9 cellular contexts compared by ENCODE assay signal in the genomic region with DNA sequence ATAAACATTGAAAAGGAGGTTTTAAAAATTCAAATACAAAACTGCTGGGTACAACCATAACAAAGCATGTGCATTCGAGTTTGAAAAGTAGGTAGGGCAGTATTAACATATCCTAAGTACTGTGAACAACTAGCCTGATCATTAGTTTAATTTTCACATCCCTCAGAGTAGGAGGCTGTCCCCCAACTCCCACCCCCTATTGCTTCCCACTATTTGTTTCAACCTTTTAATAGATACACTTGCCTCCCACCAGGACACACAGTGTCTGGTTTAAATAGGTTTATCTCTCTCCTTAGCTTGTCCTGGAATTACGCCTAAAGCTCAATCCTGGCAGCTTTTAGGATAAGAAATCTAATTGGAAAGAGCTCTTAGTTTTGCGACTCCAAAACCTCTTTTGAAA. TPM values are rescaled to one million over a fixed set of nuclear protein-coding genes. Genes with fewer than 3 reads are reported as not detected.
DNase-seq lines count a peak whose midpoint lies in the region; ATAC-seq and TF ChIP-seq lines count a peak whose summit lies in the region.
"Had no signal": no experiment of that assay in that cellular context is flagged by ENCODE, and none has a peak within 500 bp of the region (broad histone marks: within the 10 kb centered on the region; RNA-seq: fewer than 3 reads in every experiment).

No MANE protein-coding gene starts in this region.

- H3K27ac ChIP-seq in esophagus squamous epithelium = no peak overlapping the region

- no peak overlapping the region for H3K27ac Mint-ChIP-seq in progenitor cell of endocrine pancreas

- peak overlapping the region; percentile 97; the same call in 1 of the 2 replicates for H3K4me3 ChIP-seq in GM08714 (ENCODE audit: low read length)
- H3K4me3 ChIP-seq in esophagus squamous epithelium = peak overlapping the region in 3 of 4 donors; percentile 91 to 93 (median 91)

- H3K9me3 Mint-ChIP-seq in progenitor cell of endocrine pancreas (ENCODE audit: low read depth) = no peaks in the 10 kb centered on the region

- H3K36me3 Mint-ChIP-seq in progenitor cell of endocrine pancreas (ENCODE audit: insufficient read depth) = no peaks in the 10 kb centered on the region

- H3K9me3 ChIP-seq in esophagus squamous epithelium = no peaks in the 10 kb centered on the region

- H3K4me1 Mint-ChIP-seq in progenitor cell of endocrine pancreas (ENCODE audit: low read depth) = peaks cover 23% of the 10 kb centered on the region

- WGBS in esophagus squamous epithelium, 2 donors = 19 to 40% methylated on average over 3 of the region's 3 CpGs

- TF ChIP-seq CTCF in esophagus squamous epithelium (IDR thresholded peaks at IDR 0.05) = no peak
- TF ChIP-seq CTCF in progenitor cell of endocrine pancreas (IDR thresholded peaks at IDR 0.05; ENCODE audit: unreplicated experiment) = no peak
- no peak for TF ChIP-seq CTCF in GM20000 (IDR thresholded peaks at IDR 0.05; ENCODE audit: extremely low read depth, missing control alignments)

- no peaks in the 10 kb centered on the region for H3K27me3 ChIP-seq in esophagus squamous epithelium

- H3K27me3 Mint-ChIP-seq in progenitor cell of endocrine pancreas = peaks cover 9% of the 10 kb centered on the region

- intact Hi-C loops in esophagus squamous epithelium (cut with DNase I) = no loop called here

- peak overlapping the region; percentile 88 for H3K4me3 Mint-ChIP-seq in progenitor cell of endocrine pancreas (ENCODE audit: low read depth)

- TF ChIP-seq POLR2A in esophagus squamous epithelium (IDR thresholded peaks at IDR 0.05) = no peak

- H3K36me3 ChIP-seq in esophagus squamous epithelium = no peaks in the 10 kb centered on the region

- DNase-seq in esophagus squamous epithelium (lab: John Stamatoyannopoulos, UW) = no peak
- no peak for DNase-seq in progenitor cell of endocrine pancreas (ENCODE audit: low spot score, unreplicated experiment)
- no peak for DNase-seq in NCI-H146 treated with DMSO at 0.1 percent for 48 hours (lab: John Stamatoyannopoulos, UW; ENCODE audit: unreplicated experiment)
- DNase-seq in GM20000 (ENCODE audit: low spot score) = no peak
- DNase-seq in putamen (ENCODE audit: low spot score) = no peak
- DNase-seq: NCI-H774 had no signal

- no peak for ATAC-seq in SK-N-SH treated with all-trans-retinoic acid at 6 μM for 48 hours
- no peak for ATAC-seq in GM18519 (IDR thresholded peaks at IDR 0.05; ENCODE audit: low FRiP score, unreplicated experiment)

- peaks cover 4 to 47% (median 16%) of the 10 kb centered on the region in 3 donors for H3K4me1 ChIP-seq in esophagus squamous epithelium

TF ChIP-seq in SK-N-SH treated with all-trans-retinoic acid at 6 μM for 48 hours, 23 proteins besides CTCF, POLR2A, EP300 and RAD21:
- 0 out of 2 replicates have a peak, but pooled peaks have one; percentile 22 for TF ChIP-seq ISL1 (CRISPR knock-in tag; IDR thresholded peaks at IDR 0.05)
- no peak for TF ChIP-seq CREB5 (CRISPR knock-in tag; IDR thresholded peaks at IDR 0.05; ENCODE audit: low read depth)
TF ChIP-seq in SK-N-SH treated with all-trans-retinoic acid at 6 μM for 48 hours: peak in this region for 1.

RNA-seq across cellular contexts. Expression of gene TAOK3, which starts 2.1 kb away (rescaled TPM):
- total RNA-seq in esophagus squamous epithelium (10 to 100 TPM; 13.7 to 27.7 (median 21.1) TPM), progenitor cell of endocrine pancreas (10.8 and 14.7 TPM in 2 replicates)

RNA-seq across cellular contexts. Expression of gene SUDS3, which starts 5.8 kb away (rescaled TPM):
- total RNA-seq in esophagus squamous epithelium (10 to 100 TPM; 43.3 to 55.0 (median 44.8) TPM), progenitor cell of endocrine pancreas (57.8 and 62.2 TPM in 2 replicates)
